In the genomic region with DNA sequence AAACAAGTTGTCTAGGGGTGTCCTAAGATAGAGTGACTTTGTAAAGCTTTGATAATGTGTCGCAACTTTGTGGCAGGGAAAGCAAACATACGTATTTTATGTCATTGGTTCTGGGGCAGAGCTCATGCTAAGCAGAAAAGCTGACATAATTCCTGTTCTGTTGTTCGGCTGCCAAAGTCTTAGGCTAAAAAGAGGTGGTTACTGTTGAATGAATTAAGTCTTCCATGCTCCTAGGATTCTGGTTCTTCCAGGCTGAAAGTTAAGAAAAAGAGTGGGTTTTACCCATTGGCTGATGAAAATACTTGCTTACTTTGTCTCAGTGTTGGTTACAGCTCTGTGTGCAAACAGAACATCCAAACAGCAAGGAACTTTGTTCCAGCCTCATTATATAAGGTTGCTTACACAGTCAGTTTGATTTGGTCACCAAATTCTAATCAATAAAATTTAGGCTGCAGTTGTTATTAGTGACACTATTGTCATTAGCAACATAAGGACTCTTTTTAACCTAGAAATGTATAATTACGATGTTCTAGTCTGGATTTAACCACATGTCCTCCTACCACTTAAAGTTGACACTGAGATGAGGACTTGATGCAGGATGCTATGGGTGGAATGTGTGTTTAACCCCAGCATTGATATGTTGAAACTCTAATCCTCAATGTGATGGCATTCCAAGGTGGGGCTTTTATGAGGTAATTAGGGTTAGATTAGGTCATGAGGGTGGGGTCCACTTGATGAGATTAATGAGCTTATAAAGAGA, we compare ENCODE assay signal across 1 cellular context.
TF ChIP-seq lines count a peak whose summit lies in the region.

No MANE protein-coding gene starts in this region.

TF ChIP-seq in HepG2, 621 proteins besides CTCF, POLR2A, EP300 and RAD21 (continued from another document and continues in another):
- TF ChIP-seq ZNF891 (CRISPR knock-in tag; IDR thresholded peaks at IDR 0.05) (no peak), ELF3 (CRISPR knock-in tag; IDR thresholded peaks at IDR 0.05) (peak; percentile 12; the same call in 1 of the 2 replicates), ZNF678 (CRISPR knock-in tag; IDR thresholded peaks at IDR 0.05) (no peak), GATA4 (IDR thresholded peaks at IDR 0.05; ENCODE audit: borderline replicate concordance, low read depth) (no peak), ZNF687 (CRISPR knock-in tag; IDR thresholded peaks at IDR 0.05) (no peak), PITX1 (CRISPR knock-in tag; IDR thresholded peaks at IDR 0.05) (no peak), SIN3A (IDR thresholded peaks at IDR 0.05; ENCODE audit: borderline replicate concordance, low read depth, low read length) (no peak), ZGPAT (CRISPR knock-in tag; IDR thresholded peaks at IDR 0.05) (peak; percentile 66), MEF2D (CRISPR knock-in tag; IDR thresholded peaks at IDR 0.05) (no peak), MXI1 (IDR thresholded peaks at IDR 0.05; ENCODE audit: borderline replicate concordance, low read depth, low read length) (no peak), ZNF850 (CRISPR knock-in tag; conservative IDR thresholded peaks at IDR 0.05) (no peak), KMT2A (CRISPR knock-in tag; IDR thresholded peaks at IDR 0.05) (no peak), ZNF776 (CRISPR knock-in tag; IDR thresholded peaks at IDR 0.05) (no peak), SYNCRIP (IDR thresholded peaks at IDR 0.05; ENCODE audit: insufficient read depth, low read depth, low read length) (no peak), CEBPG (CRISPR knock-in tag; IDR thresholded peaks at IDR 0.05) (peak; percentile 82), LRRFIP1 (CRISPR knock-in tag; conservative IDR thresholded peaks at IDR 0.05) (no peak), ZBTB21 (CRISPR knock-in tag; IDR thresholded peaks at IDR 0.05) (peak; percentile 54; the same call in 1 of the 2 replicates), ZNF644 (CRISPR knock-in tag; IDR thresholded peaks at IDR 0.05; ENCODE audit: low read depth) (0 out of 2 replicates have a peak, but pooled peaks have one; percentile 48), XBP1 (CRISPR knock-in tag; IDR thresholded peaks at IDR 0.05) (no peak), HMG20A (CRISPR knock-in tag; IDR thresholded peaks at IDR 0.05; ENCODE audit: borderline replicate concordance) (peak; percentile 62), ONECUT2 (CRISPR knock-in tag; IDR thresholded peaks at IDR 0.05) (peak; percentile 42; the same call in 1 of the 2 replicates), NR2F1 (CRISPR knock-in tag; IDR thresholded peaks at IDR 0.05) (peak in 1 of 2 experiments; percentile 37; a peak in 1 of 4 replicates), AHDC1 (CRISPR knock-in tag; IDR thresholded peaks at IDR 0.05; ENCODE audit: borderline replicate concordance) (peak; percentile 68; the same call in 1 of the 2 replicates), ARNTL (CRISPR knock-in tag; IDR thresholded peaks at IDR 0.05) (no peak), SMC3 (IDR thresholded peaks at IDR 0.05; ENCODE audit: low read length) (peak; percentile 12; the same call in 1 of the 2 replicates)
- TF ChIP-seq, protein P1, sequence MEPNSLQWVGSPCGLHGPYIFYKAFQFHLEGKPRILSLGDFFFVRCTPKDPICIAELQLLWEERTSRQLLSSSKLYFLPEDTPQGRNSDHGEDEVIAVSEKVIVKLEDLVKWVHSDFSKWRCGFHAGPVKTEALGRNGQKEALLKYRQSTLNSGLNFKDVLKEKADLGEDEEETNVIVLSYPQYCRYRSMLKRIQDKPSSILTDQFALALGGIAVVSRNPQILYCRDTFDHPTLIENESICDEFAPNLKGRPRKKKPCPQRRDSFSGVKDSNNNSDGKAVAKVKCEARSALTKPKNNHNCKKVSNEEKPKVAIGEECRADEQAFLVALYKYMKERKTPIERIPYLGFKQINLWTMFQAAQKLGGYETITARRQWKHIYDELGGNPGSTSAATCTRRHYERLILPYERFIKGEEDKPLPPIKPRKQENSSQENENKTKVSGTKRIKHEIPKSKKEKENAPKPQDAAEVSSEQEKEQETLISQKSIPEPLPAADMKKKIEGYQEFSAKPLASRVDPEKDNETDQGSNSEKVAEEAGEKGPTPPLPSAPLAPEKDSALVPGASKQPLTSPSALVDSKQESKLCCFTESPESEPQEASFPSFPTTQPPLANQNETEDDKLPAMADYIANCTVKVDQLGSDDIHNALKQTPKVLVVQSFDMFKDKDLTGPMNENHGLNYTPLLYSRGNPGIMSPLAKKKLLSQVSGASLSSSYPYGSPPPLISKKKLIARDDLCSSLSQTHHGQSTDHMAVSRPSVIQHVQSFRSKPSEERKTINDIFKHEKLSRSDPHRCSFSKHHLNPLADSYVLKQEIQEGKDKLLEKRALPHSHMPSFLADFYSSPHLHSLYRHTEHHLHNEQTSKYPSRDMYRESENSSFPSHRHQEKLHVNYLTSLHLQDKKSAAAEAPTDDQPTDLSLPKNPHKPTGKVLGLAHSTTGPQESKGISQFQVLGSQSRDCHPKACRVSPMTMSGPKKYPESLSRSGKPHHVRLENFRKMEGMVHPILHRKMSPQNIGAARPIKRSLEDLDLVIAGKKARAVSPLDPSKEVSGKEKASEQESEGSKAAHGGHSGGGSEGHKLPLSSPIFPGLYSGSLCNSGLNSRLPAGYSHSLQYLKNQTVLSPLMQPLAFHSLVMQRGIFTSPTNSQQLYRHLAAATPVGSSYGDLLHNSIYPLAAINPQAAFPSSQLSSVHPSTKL (CRISPR knock-in tag; IDR thresholded peaks at IDR 0.05) = peak; percentile 37; the same call in 1 of the 2 replicates
- TF ChIP-seq, protein P2, sequence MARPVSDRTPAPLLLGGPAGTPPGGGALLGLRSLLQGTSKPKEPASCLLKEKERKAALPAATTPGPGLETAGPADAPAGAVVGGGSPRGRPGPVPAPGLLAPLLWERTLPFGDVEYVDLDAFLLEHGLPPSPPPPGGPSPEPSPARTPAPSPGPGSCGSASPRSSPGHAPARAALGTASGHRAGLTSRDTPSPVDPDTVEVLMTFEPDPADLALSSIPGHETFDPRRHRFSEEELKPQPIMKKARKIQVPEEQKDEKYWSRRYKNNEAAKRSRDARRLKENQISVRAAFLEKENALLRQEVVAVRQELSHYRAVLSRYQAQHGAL (CRISPR knock-in tag; IDR thresholded peaks at IDR 0.05; ENCODE audit: not compliant biosample characterization) = no peak
- TF ChIP-seq, protein P3, sequence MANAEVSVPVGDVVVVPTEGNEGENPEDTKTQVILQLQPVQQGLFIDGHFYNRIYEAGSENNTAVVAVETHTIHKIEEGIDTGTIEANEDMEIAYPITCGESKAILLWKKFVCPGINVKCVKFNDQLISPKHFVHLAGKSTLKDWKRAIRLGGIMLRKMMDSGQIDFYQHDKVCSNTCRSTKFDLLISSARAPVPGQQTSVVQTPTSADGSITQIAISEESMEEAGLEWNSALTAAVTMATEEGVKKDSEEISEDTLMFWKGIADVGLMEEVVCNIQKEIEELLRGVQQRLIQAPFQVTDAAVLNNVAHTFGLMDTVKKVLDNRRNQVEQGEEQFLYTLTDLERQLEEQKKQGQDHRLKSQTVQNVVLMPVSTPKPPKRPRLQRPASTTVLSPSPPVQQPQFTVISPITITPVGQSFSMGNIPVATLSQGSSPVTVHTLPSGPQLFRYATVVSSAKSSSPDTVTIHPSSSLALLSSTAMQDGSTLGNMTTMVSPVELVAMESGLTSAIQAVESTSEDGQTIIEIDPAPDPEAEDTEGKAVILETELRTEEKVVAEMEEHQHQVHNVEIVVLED (CRISPR knock-in tag; IDR thresholded peaks at IDR 0.05; ENCODE audit: borderline replicate concordance) = no peak
- TF ChIP-seq, protein P4, sequence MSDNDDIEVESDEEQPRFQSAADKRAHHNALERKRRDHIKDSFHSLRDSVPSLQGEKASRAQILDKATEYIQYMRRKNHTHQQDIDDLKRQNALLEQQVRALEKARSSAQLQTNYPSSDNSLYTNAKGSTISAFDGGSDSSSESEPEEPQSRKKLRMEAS (IDR thresholded peaks at IDR 0.05) = no peak
- TF ChIP-seq, protein P5, sequence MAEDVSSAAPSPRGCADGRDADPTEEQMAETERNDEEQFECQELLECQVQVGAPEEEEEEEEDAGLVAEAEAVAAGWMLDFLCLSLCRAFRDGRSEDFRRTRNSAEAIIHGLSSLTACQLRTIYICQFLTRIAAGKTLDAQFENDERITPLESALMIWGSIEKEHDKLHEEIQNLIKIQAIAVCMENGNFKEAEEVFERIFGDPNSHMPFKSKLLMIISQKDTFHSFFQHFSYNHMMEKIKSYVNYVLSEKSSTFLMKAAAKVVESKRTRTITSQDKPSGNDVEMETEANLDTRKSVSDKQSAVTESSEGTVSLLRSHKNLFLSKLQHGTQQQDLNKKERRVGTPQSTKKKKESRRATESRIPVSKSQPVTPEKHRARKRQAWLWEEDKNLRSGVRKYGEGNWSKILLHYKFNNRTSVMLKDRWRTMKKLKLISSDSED (CRISPR knock-in tag; IDR thresholded peaks at IDR 0.05) = no peak
